9 cellular contexts compared by ENCODE assay signal in genomic region chr5:64784451-64785025, GRCh38. TPM values are rescaled to one million over a fixed set of nuclear protein-coding genes. Genes with fewer than 3 reads are reported as not detected.
DNase-seq lines count a peak whose midpoint lies in the region; ATAC-seq, FAIRE-seq and TF ChIP-seq lines count a peak whose summit lies in the region.
"Had no signal": no experiment of that assay in that cellular context is flagged by ENCODE, and none has a peak within 500 bp of the region (broad histone marks: within the 10 kb centered on the region; RNA-seq: fewer than 3 reads in every experiment).

No MANE protein-coding gene starts in this region.

- peak; percentile 93 for TF ChIP-seq CTCF in hepatocyte (IDR thresholded peaks at IDR 0.05; ENCODE audit: poor library complexity)

- WGBS in hepatocyte (ENCODE audit: low lambda C conversion rate, missing lambda C conversion rate) = 7% methylated on average over 3 of the region's 3 CpGs
- 2 to 3% (median 2%) methylated on average over 3 of the region's 3 CpGs for WGBS in small intestine, 3 donors

- ATAC-seq in HG02678 (IDR thresholded peaks at IDR 0.05; ENCODE audit: unreplicated experiment) (peak; percentile 92), T-helper 17 cell (peak; percentile 84)

- H3K36me3 Mint-ChIP-seq in T-helper 17 cell (ENCODE audit: low read depth) = peaks cover 4% of the 10 kb centered on the region

- no peak for TF ChIP-seq POLR2A in GM12892 (IDR thresholded peaks at IDR 0.05; ENCODE audit: low read depth, low read length)

- no peak overlapping the region for H3K4me3 Mint-ChIP-seq in T-helper 17 cell
- H3K4me3 Mint-ChIP-seq: stimulated activated naive CD8-positive, alpha-beta T cell treated with anti-CD3 and anti-CD28 coated beads, Interleukin-15, Interleukin-2, amounts not matched to agents 100 ng/mL and 50 ng/mL, for 24 hours had no signal

- H3K4me2 ChIP-seq in hepatocyte = no peak overlapping the region

- H2AFZ ChIP-seq in hepatocyte = no peak overlapping the region

- H3K36me3 ChIP-seq in hepatocyte (replicated peaks; ENCODE audit: insufficient read depth, low read depth) (no peaks in the 10 kb centered on the region), small intestine (ENCODE audit: control insufficient read depth in 2 of 2, insufficient read depth in 2 of 2, low read length in 2 of 2) (no peaks in the 10 kb centered on the region)

- DNase-seq in GM12892 (ENCODE audit: insufficient read length) (no peak), NCI-H146 treated with DMSO at 0.1 percent for 48 hours (lab: John Stamatoyannopoulos, UW; ENCODE audit: unreplicated experiment) (peak; percentile 53), T-helper 17 cell (peak; percentile 28 to 64 (median 43)), amniotic stem cell (lab: John Stamatoyannopoulos, UW) (peak; percentile 90), hepatocyte (ENCODE audit: low spot score) (peak; percentile 93), small intestine (peak; percentile 75), epidermal melanocyte (ENCODE audit: insufficient read length, low spot score) (no peak)

- FAIRE-seq in GM12892 (lab: Jason Lieb, UNC) = peak; percentile 92
- peak; percentile 53 for FAIRE-seq in small intestine (lab: Jason Lieb, UNC)

- no peaks in the 10 kb centered on the region for H3K27me3 Mint-ChIP-seq in T-helper 17 cell
- H3K27me3 Mint-ChIP-seq: stimulated activated naive CD8-positive, alpha-beta T cell treated with anti-CD3 and anti-CD28 coated beads, Interleukin-15, Interleukin-2, amounts not matched to agents 100 ng/mL and 50 ng/mL, for 24 hours had no signal

- H3K79me2 ChIP-seq in hepatocyte = peaks cover 4% of the 10 kb centered on the region

- H3K27ac ChIP-seq in hepatocyte (no peak overlapping the region), small intestine (ENCODE audit: low read depth in 1 of 2, low read length in 1 of 2) (no peak overlapping the region)

- H3K4me1 Mint-ChIP-seq in T-helper 17 cell = no peaks in the 10 kb centered on the region

- no peaks in the 10 kb centered on the region for H3K4me1 ChIP-seq in hepatocyte (ENCODE audit: insufficient read depth)
- no peaks in the 10 kb centered on the region for H3K4me1 ChIP-seq in small intestine (ENCODE audit: control insufficient read depth in 2 of 2, insufficient read depth in 1 of 2, low read depth in 1 of 2, low read length in 1 of 2)

- H3K9me2 ChIP-seq in hepatocyte (replicated peaks; ENCODE audit: insufficient read depth) = no peaks in the 10 kb centered on the region

- no peaks in the 10 kb centered on the region for H3K27me3 ChIP-seq in hepatocyte
- no peaks in the 10 kb centered on the region for H3K27me3 ChIP-seq in small intestine (ENCODE audit: control insufficient read depth in 2 of 2, insufficient read depth in 2 of 2, low read length in 2 of 2)

- no peaks in the 10 kb centered on the region for H3K9me3 ChIP-seq in T-helper 17 cell (ENCODE audit: control insufficient read depth, low read length, poor library complexity, severe bottlenecking)
- no peaks in the 10 kb centered on the region for H3K9me3 ChIP-seq in hepatocyte (ENCODE audit: low read depth)
- no peaks in the 10 kb centered on the region for H3K9me3 ChIP-seq in small intestine (ENCODE audit: control insufficient read depth, low read depth)

- H4K20me1 ChIP-seq in hepatocyte (ENCODE audit: insufficient read depth, poor library complexity, severe bottlenecking) = no peaks in the 10 kb centered on the region

- H3K4me3 ChIP-seq in hepatocyte (no peak overlapping the region), small intestine (ENCODE audit: low read depth in 1 of 2, low read length in 2 of 2) (no peak overlapping the region)

- H3K27ac Mint-ChIP-seq in T-helper 17 cell = no peak overlapping the region
- H3K27ac Mint-ChIP-seq: stimulated activated naive CD8-positive, alpha-beta T cell treated with anti-CD3 and anti-CD28 coated beads, Interleukin-15, Interleukin-2, amounts not matched to agents 100 ng/mL and 50 ng/mL, for 24 hours had no signal

RNA-seq across cellular contexts. Expression of gene CWC27, which starts 15.8 kb away (rescaled TPM):
- polyA plus RNA-seq in GM12892 (2012; ENCODE audit: missing spikeins) = 29.6 TPM
- total RNA-seq in T-helper 17 cell = 10 to 100 TPM; 17.4 to 18.2 TPM
- 15.8 and 21.6 TPM in 2 replicates for total RNA-seq in hepatocyte
- 28.8 and 32.5 TPM in 2 replicates for polyA plus RNA-seq in hepatocyte
- 10 to 100 TPM in 2 of 3 donors, 1 to 10 TPM in 1; 7.0 to 21.3 (median 10.3) TPM for polyA plus RNA-seq in small intestine

RNA-seq across cellular contexts. Expression of gene SREK1IP1, which starts 16.0 kb away (rescaled TPM):
- polyA plus RNA-seq in GM12892 (2012; ENCODE audit: missing spikeins) = 15.2 TPM
- total RNA-seq in T-helper 17 cell (10 to 100 TPM; 16.0 to 19.6 TPM), hepatocyte (18.7 and 19.6 TPM in 2 replicates)
- polyA plus RNA-seq in hepatocyte (27.3 and 29.3 TPM in 2 replicates), small intestine (1 to 10 TPM; 5.9 to 9.6 (median 6.5) TPM)

Comparison
In these comparisons a context has a peak if more than half of its experiments do, and no peak if none do; other contexts are left out.
1. DNase-seq: peak in NCI-H146 treated with DMSO at 0.1 percent for 48 hours (single experiment), T-helper 17 cell (3 of 3), amniotic stem cell (single experiment), hepatocyte (single experiment) and small intestine (single experiment); none in GM12892 (single experiment) and epidermal melanocyte (single experiment).